In the genomic region with DNA sequence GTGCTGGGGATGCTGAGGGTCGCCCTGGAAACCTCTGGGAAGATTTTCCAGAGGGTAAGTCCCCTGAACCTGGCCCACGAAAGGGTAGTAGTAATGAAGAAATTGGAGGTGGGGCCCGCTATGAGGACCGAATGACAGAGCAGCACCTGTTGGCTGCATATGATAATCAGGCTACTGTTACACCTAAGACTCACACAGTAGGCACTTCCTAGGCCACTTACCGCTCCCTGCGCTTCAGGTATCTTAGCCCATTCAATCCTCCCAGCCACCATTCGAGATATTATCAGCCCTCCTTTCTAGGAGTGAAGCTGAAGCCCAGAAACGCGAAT, we compare ENCODE assay signal across 1 cellular context.
TF ChIP-seq lines count a peak whose summit lies in the region.

No MANE protein-coding gene starts in this region.

TF ChIP-seq in A549, 52 proteins besides CTCF, POLR2A, EP300 and RAD21:
- TF ChIP-seq HOXB5 (CRISPR knock-in tag; IDR thresholded peaks at IDR 0.05): no peak
- TF ChIP-seq, protein P1, sequence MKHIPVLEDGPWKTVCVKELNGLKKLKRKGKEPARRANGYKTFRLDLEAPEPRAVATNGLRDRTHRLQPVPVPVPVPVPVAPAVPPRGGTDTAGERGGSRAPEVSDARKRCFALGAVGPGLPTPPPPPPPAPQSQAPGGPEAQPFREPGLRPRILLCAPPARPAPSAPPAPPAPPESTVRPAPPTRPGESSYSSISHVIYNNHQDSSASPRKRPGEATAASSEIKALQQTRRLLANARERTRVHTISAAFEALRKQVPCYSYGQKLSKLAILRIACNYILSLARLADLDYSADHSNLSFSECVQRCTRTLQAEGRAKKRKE (CRISPR knock-in tag; IDR thresholded peaks at IDR 0.05; ENCODE audit: low read depth): no peak
- no peak for TF ChIP-seq CHD4 (IDR thresholded peaks at IDR 0.05; ENCODE audit: borderline replicate concordance)
- no peak for TF ChIP-seq NR3C1 (IDR thresholded peaks at IDR 0.05)
- TF ChIP-seq ZSCAN20 (CRISPR knock-in tag; IDR thresholded peaks at IDR 0.05): no peak
- no peak for TF ChIP-seq JUN (IDR thresholded peaks at IDR 0.05)
- TF ChIP-seq FOXS1 (CRISPR knock-in tag; IDR thresholded peaks at IDR 0.05): no peak
- TF ChIP-seq MAFK (IDR thresholded peaks at IDR 0.05; ENCODE audit: partially characterized antibody): no peak
- no peak for TF ChIP-seq ZFP36 (IDR thresholded peaks at IDR 0.05; ENCODE audit: borderline replicate concordance, partially characterized antibody)
- no peak for TF ChIP-seq TFCP2L1 (CRISPR knock-in tag; IDR thresholded peaks at IDR 0.05)
- no peak for TF ChIP-seq EHF (CRISPR knock-in tag; IDR thresholded peaks at IDR 0.05)
- no peak for TF ChIP-seq POLR2AphosphoS2 (conservative IDR thresholded peaks at IDR 0.05; ENCODE audit: low read length)
- no peak for TF ChIP-seq RCOR1 (IDR thresholded peaks at IDR 0.05; ENCODE audit: low read depth, low read length)
- TF ChIP-seq, protein P2, sequence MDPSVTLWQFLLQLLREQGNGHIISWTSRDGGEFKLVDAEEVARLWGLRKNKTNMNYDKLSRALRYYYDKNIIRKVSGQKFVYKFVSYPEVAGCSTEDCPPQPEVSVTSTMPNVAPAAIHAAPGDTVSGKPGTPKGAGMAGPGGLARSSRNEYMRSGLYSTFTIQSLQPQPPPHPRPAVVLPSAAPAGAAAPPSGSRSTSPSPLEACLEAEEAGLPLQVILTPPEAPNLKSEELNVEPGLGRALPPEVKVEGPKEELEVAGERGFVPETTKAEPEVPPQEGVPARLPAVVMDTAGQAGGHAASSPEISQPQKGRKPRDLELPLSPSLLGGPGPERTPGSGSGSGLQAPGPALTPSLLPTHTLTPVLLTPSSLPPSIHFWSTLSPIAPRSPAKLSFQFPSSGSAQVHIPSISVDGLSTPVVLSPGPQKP (IDR thresholded peaks at IDR 0.05; ENCODE audit: low read depth, low read length): no peak
- no peak for TF ChIP-seq RARB (CRISPR knock-in tag; IDR thresholded peaks at IDR 0.05)
- TF ChIP-seq, protein P3, sequence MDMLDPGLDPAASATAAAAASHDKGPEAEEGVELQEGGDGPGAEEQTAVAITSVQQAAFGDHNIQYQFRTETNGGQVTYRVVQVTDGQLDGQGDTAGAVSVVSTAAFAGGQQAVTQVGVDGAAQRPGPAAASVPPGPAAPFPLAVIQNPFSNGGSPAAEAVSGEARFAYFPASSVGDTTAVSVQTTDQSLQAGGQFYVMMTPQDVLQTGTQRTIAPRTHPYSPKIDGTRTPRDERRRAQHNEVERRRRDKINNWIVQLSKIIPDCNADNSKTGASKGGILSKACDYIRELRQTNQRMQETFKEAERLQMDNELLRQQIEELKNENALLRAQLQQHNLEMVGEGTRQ (IDR thresholded peaks at IDR 0.05): no peak
- TF ChIP-seq, protein P4, sequence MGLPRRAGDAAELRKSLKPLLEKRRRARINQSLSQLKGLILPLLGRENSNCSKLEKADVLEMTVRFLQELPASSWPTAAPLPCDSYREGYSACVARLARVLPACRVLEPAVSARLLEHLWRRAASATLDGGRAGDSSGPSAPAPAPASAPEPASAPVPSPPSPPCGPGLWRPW (IDR thresholded peaks at IDR 0.05): no peak
